In genomic region chr22:48558606-48559402, GRCh38 we compare ENCODE assay signal across 1 cellular context.
TF ChIP-seq lines count a peak whose summit lies in the region.

No MANE protein-coding gene starts in this region.

TF ChIP-seq in H1, 55 proteins besides CTCF, POLR2A, EP300 and RAD21:
- no peak for TF ChIP-seq KDM4A (IDR thresholded peaks at IDR 0.05; ENCODE audit: low read depth, low read length, severe bottlenecking)
- no peak for TF ChIP-seq CREB1 (IDR thresholded peaks at IDR 0.05)
- no peak for TF ChIP-seq SRF (IDR thresholded peaks at IDR 0.05; ENCODE audit: low read depth, low read length)
- no peak for TF ChIP-seq SUZ12 (IDR thresholded peaks at IDR 0.05; ENCODE audit: low read length)
- no peak for TF ChIP-seq TAF7 (optimal IDR thresholded peaks at IDR 0.05; ENCODE audit: borderline replicate concordance, low read depth, low read length)
- no peak for TF ChIP-seq BCL11A (IDR thresholded peaks at IDR 0.05; ENCODE audit: low read depth in 2 of 2, low read length in 2 of 2)
- no peak for TF ChIP-seq TCF12 (IDR thresholded peaks at IDR 0.05; ENCODE audit: low read depth, low read length)
- no peak for TF ChIP-seq CTBP2 (IDR thresholded peaks at IDR 0.05; ENCODE audit: borderline replicate concordance, insufficient read depth, insufficient read length, low read length)
- TF ChIP-seq GTF2F1 (IDR thresholded peaks at IDR 0.05; ENCODE audit: borderline replicate concordance, low read depth, low read length): no peak
